1 cellular context compared by ENCODE assay signal in the genomic region with DNA sequence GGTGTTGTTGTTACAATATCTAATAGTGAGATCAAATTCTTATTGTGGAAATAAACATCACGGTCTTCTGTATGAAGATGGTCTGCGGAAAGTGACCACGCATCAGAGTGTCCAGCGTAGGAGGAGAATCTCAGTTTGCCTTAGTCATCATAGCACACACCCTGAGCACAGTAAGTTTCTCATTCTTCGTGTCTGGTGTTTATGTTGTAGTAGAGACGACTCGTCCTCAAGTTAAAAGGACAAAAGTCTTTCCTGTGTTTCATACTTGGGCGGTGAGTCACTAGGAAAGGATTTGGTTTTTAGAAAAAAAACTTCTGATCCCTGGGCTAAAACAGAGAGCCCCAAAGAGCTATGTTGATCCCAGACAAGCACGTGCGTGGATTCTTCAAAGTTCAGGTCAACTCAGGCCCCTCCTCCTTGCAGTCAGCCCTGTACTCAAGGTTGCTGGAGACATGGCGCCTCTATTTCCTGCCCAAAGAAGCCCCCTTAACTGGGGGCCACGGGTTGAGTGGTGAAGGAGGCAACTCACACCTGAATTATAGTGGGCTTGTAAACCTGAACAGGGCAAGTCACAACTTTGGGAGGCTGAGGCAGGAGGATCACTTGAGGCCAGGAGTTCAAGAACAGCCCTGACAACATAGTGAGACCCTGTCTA.
TF ChIP-seq lines count a peak whose summit lies in the region.

No MANE protein-coding gene starts in this region.

TF ChIP-seq in HepG2, 621 proteins besides CTCF, POLR2A, EP300 and RAD21 (continued from another document and continues in another):
- TF ChIP-seq, protein P1, sequence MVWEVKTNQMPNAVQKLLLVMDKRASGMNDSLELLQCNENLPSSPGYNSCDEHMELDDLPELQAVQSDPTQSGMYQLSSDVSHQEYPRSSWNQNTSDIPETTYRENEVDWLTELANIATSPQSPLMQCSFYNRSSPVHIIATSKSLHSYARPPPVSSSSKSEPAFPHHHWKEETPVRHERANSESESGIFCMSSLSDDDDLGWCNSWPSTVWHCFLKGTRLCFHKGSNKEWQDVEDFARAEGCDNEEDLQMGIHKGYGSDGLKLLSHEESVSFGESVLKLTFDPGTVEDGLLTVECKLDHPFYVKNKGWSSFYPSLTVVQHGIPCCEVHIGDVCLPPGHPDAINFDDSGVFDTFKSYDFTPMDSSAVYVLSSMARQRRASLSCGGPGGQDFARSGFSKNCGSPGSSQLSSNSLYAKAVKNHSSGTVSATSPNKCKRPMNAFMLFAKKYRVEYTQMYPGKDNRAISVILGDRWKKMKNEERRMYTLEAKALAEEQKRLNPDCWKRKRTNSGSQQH (CRISPR knock-in tag; IDR thresholded peaks at IDR 0.05; ENCODE audit: low read depth), result 0 out of 2 replicates have a peak, but pooled peaks have one; percentile 51
- TF ChIP-seq, protein P2, sequence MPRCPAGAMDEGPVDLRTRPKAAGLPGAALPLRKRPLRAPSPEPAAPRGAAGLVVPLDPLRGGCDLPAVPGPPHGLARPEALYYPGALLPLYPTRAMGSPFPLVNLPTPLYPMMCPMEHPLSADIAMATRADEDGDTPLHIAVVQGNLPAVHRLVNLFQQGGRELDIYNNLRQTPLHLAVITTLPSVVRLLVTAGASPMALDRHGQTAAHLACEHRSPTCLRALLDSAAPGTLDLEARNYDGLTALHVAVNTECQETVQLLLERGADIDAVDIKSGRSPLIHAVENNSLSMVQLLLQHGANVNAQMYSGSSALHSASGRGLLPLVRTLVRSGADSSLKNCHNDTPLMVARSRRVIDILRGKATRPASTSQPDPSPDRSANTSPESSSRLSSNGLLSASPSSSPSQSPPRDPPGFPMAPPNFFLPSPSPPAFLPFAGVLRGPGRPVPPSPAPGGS (CRISPR knock-in tag; IDR thresholded peaks at IDR 0.05), result peak; percentile 76; the same call in 1 of the 2 replicates
- TF ChIP-seq, protein P3, sequence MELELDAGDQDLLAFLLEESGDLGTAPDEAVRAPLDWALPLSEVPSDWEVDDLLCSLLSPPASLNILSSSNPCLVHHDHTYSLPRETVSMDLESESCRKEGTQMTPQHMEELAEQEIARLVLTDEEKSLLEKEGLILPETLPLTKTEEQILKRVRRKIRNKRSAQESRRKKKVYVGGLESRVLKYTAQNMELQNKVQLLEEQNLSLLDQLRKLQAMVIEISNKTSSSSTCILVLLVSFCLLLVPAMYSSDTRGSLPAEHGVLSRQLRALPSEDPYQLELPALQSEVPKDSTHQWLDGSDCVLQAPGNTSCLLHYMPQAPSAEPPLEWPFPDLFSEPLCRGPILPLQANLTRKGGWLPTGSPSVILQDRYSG (CRISPR knock-in tag; IDR thresholded peaks at IDR 0.05), result no peak
- TF ChIP-seq ZFP37 (CRISPR knock-in tag; IDR thresholded peaks at IDR 0.05; ENCODE audit: borderline replicate concordance) (peak; percentile 47; the same call in 1 of the 2 replicates), HMG20B (CRISPR knock-in tag; conservative IDR thresholded peaks at IDR 0.05) (peak; percentile 81), MAZ (IDR thresholded peaks at IDR 0.05; ENCODE audit: borderline replicate concordance, low read depth, low read length) (no peak), MAZ (CRISPR knock-in tag; IDR thresholded peaks at IDR 0.05; ENCODE audit: low read depth) (peak; percentile 50), ZNF232 (CRISPR knock-in tag; IDR thresholded peaks at IDR 0.05; ENCODE audit: borderline replicate concordance) (peak; percentile 78; the same call in 1 of the 2 replicates), IRX3 (CRISPR knock-in tag; IDR thresholded peaks at IDR 0.05; ENCODE audit: borderline replicate concordance, low read depth) (peak; percentile 38; the same call in 1 of the 2 replicates), ATF1 (CRISPR knock-in tag; IDR thresholded peaks at IDR 0.05) (peak; percentile 45; the same call in 1 of the 2 replicates), GPN1 (CRISPR knock-in tag; IDR thresholded peaks at IDR 0.05; ENCODE audit: borderline replicate concordance) (no peak), GATAD1 (CRISPR knock-in tag; IDR thresholded peaks at IDR 0.05) (peak; percentile 69; the same call in 1 of the 2 replicates), MXD4 (CRISPR knock-in tag; IDR thresholded peaks at IDR 0.05) (peak; percentile 19; the same call in 1 of the 2 replicates), LCORL (IDR thresholded peaks at IDR 0.05) (peak; percentile 62; the same call in 1 of the 2 replicates), LCORL (CRISPR knock-in tag; IDR thresholded peaks at IDR 0.05) (peak; percentile 95), DMAP1 (CRISPR knock-in tag; IDR thresholded peaks at IDR 0.05) (peak; percentile 76), GFI1 (CRISPR knock-in tag; IDR thresholded peaks at IDR 0.05; ENCODE audit: borderline replicate concordance) (peak; percentile 83), PHF21A (CRISPR knock-in tag; IDR thresholded peaks at IDR 0.05) (peak; percentile 86), TEAD3 (CRISPR knock-in tag; optimal IDR thresholded peaks at IDR 0.05; ENCODE audit: borderline replicate concordance) (peak; percentile 97), MAF1 (CRISPR knock-in tag; IDR thresholded peaks at IDR 0.05; ENCODE audit: borderline replicate concordance) (0 out of 2 replicates have a peak, but pooled peaks have one; percentile 25), ZNF816 (CRISPR knock-in tag; IDR thresholded peaks at IDR 0.05; ENCODE audit: borderline replicate concordance) (peak; percentile 47; the same call in 1 of the 2 replicates), ZNF367 (CRISPR knock-in tag; IDR thresholded peaks at IDR 0.05; ENCODE audit: borderline replicate concordance) (no peak), PHF20 (CRISPR knock-in tag; IDR thresholded peaks at IDR 0.05) (no peak), AHR (CRISPR knock-in tag; IDR thresholded peaks at IDR 0.05) (peak; percentile 19; the same call in 1 of the 2 replicates), RXRA (CRISPR knock-in tag; IDR thresholded peaks at IDR 0.05) (peak; percentile 87; the same call in 1 of the 2 replicates), FOXJ3 (CRISPR knock-in tag; IDR thresholded peaks at IDR 0.05; ENCODE audit: borderline replicate concordance) (peak; percentile 86; the same call in 1 of the 2 replicates), SOX13 (IDR thresholded peaks at IDR 0.05) (peak; percentile 41; the same call in 1 of the 2 replicates), SOX13 (CRISPR knock-in tag; conservative IDR thresholded peaks at IDR 0.05 in 1 of 2, IDR thresholded peaks at IDR 0.05 in 1 of 2) (peak in 1 of 2 experiments; percentile 84; a peak in 2 of 4 replicates), ZNF225 (CRISPR knock-in tag; IDR thresholded peaks at IDR 0.05) (no peak)
- TF ChIP-seq, protein P4, sequence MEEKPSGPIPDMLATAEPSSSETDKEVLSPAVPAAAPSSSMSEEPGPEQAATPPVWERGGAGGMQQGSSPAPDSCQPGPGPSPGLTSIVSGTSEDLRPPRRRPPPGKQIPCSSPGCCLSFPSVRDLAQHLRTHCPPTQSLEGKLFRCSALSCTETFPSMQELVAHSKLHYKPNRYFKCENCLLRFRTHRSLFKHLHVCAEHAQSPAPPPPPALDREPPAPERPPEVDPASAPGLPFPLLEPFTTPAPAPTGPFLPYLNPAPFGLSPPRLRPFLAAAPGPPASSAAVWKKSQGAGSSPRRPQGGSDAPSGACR (CRISPR knock-in tag; IDR thresholded peaks at IDR 0.05), result peak; percentile 77
- TF ChIP-seq, protein P5, sequence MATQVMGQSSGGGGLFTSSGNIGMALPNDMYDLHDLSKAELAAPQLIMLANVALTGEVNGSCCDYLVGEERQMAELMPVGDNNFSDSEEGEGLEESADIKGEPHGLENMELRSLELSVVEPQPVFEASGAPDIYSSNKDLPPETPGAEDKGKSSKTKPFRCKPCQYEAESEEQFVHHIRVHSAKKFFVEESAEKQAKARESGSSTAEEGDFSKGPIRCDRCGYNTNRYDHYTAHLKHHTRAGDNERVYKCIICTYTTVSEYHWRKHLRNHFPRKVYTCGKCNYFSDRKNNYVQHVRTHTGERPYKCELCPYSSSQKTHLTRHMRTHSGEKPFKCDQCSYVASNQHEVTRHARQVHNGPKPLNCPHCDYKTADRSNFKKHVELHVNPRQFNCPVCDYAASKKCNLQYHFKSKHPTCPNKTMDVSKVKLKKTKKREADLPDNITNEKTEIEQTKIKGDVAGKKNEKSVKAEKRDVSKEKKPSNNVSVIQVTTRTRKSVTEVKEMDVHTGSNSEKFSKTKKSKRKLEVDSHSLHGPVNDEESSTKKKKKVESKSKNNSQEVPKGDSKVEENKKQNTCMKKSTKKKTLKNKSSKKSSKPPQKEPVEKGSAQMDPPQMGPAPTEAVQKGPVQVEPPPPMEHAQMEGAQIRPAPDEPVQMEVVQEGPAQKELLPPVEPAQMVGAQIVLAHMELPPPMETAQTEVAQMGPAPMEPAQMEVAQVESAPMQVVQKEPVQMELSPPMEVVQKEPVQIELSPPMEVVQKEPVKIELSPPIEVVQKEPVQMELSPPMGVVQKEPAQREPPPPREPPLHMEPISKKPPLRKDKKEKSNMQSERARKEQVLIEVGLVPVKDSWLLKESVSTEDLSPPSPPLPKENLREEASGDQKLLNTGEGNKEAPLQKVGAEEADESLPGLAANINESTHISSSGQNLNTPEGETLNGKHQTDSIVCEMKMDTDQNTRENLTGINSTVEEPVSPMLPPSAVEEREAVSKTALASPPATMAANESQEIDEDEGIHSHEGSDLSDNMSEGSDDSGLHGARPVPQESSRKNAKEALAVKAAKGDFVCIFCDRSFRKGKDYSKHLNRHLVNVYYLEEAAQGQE (IDR thresholded peaks at IDR 0.05; ENCODE audit: borderline replicate concordance in 1 of 2, low read depth in 1 of 2, low read length in 2 of 2), result peak in 1 of 2 experiments; percentile 46; a peak in 1 of 4 replicates
- TF ChIP-seq, protein P6, sequence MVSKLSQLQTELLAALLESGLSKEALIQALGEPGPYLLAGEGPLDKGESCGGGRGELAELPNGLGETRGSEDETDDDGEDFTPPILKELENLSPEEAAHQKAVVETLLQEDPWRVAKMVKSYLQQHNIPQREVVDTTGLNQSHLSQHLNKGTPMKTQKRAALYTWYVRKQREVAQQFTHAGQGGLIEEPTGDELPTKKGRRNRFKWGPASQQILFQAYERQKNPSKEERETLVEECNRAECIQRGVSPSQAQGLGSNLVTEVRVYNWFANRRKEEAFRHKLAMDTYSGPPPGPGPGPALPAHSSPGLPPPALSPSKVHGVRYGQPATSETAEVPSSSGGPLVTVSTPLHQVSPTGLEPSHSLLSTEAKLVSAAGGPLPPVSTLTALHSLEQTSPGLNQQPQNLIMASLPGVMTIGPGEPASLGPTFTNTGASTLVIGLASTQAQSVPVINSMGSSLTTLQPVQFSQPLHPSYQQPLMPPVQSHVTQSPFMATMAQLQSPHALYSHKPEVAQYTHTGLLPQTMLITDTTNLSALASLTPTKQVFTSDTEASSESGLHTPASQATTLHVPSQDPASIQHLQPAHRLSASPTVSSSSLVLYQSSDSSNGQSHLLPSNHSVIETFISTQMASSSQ (IDR thresholded peaks at IDR 0.05; ENCODE audit: low read depth), result peak; percentile 45; the same call in 1 of the 2 replicates
- TF ChIP-seq, protein P6 (CRISPR knock-in tag; IDR thresholded peaks at IDR 0.05; ENCODE audit: borderline replicate concordance), result peak; percentile 69; the same call in 1 of the 2 replicates
- TF ChIP-seq, protein P7, sequence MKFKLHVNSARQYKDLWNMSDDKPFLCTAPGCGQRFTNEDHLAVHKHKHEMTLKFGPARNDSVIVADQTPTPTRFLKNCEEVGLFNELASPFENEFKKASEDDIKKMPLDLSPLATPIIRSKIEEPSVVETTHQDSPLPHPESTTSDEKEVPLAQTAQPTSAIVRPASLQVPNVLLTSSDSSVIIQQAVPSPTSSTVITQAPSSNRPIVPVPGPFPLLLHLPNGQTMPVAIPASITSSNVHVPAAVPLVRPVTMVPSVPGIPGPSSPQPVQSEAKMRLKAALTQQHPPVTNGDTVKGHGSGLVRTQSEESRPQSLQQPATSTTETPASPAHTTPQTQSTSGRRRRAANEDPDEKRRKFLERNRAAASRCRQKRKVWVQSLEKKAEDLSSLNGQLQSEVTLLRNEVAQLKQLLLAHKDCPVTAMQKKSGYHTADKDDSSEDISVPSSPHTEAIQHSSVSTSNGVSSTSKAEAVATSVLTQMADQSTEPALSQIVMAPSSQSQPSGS (CRISPR knock-in tag; IDR thresholded peaks at IDR 0.05), result peak; percentile 85; the same call in 1 of the 2 replicates
- TF ChIP-seq, protein P8, sequence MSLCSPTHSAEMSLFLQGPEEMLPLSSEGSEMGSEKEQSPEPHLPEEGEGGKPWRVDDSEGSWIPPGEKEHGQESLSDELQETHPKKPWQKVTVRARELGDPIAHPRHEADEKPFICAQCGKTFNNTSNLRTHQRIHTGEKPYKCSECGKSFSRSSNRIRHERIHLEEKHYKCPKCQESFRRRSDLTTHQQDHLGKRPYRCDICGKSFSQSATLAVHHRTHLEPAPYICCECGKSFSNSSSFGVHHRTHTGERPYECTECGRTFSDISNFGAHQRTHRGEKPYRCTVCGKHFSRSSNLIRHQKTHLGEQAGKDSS (CRISPR knock-in tag; IDR thresholded peaks at IDR 0.05; ENCODE audit: borderline replicate concordance, low read depth), result peak; percentile 79; the same call in 1 of the 2 replicates
- TF ChIP-seq, protein P9, sequence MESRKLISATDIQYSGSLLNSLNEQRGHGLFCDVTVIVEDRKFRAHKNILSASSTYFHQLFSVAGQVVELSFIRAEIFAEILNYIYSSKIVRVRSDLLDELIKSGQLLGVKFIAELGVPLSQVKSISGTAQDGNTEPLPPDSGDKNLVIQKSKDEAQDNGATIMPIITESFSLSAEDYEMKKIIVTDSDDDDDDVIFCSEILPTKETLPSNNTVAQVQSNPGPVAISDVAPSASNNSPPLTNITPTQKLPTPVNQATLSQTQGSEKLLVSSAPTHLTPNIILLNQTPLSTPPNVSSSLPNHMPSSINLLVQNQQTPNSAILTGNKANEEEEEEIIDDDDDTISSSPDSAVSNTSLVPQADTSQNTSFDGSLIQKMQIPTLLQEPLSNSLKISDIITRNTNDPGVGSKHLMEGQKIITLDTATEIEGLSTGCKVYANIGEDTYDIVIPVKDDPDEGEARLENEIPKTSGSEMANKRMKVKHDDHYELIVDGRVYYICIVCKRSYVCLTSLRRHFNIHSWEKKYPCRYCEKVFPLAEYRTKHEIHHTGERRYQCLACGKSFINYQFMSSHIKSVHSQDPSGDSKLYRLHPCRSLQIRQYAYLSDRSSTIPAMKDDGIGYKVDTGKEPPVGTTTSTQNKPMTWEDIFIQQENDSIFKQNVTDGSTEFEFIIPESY (CRISPR knock-in tag; IDR thresholded peaks at IDR 0.05), result no peak; the same call in 1 of the 2 replicates
